In the genomic region with DNA sequence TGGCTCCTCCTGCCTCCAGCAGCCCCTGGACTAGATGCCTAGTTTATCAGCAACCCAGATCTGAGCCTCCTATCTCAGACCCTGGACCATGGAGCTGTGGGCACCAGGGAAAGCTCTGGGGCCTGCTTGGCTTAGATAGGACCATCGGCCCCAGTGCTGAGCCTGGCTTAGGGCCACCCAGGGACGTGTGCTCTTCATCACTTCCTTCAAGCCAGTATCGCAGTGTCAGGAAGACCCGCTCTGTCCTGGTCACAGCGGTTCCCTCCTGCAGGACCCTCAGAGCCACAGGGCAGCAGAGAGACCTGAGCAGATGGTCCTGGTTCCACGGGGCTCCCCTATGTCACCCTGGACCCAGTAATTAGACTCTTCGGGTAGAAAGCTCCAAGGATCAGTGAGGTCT, we compare ENCODE assay signal across 18 cellular contexts.
DNase-seq lines count a peak whose midpoint lies in the region; ATAC-seq and TF ChIP-seq lines count a peak whose summit lies in the region.
"Had no signal": no experiment of that assay in that cellular context is flagged by ENCODE, and none has a peak within 500 bp of the region (broad histone marks: within the 10 kb centered on the region; RNA-seq: fewer than 3 reads in every experiment).

No MANE protein-coding gene starts in this region.

- no peak overlapping the region for H3K9ac ChIP-seq in neuronal stem cell (ENCODE audit: low read depth, low read length, poor library complexity)

- H3K14ac ChIP-seq in neuronal stem cell (ENCODE audit: low read length) = no peak overlapping the region

- H3K9me3 ChIP-seq in neuronal stem cell (replicated peaks in 1 of 2; ENCODE audit: control insufficient read depth in 2 of 2, insufficient read depth in 1 of 2, low read depth in 1 of 2, low read length in 2 of 2) = peaks cover 0 to 3% of the 10 kb centered on the region in 2 donors
- H3K9me3 ChIP-seq: A549 had no signal

- peaks cover 4% of the 10 kb centered on the region for H3K27me3 Mint-ChIP-seq in activated T-cell treated with anti-CD3 and anti-CD28 coated beads, Interleukin-2, amount 50 U/mL, for 24 hours
- no peaks in the 10 kb centered on the region for H3K27me3 Mint-ChIP-seq in activated naive CD8-positive, alpha-beta T cell treated with anti-CD3 and anti-CD28 coated beads, Interleukin-2, amount 50 U/mL, for 24 hours
- H3K27me3 Mint-ChIP-seq: CD4-positive, alpha-beta T cell had no signal

- H3K4me1 Mint-ChIP-seq in activated T-cell treated with anti-CD3 and anti-CD28 coated beads, Interleukin-2, amount 50 U/mL, for 24 hours (ENCODE audit: low read depth) = peaks cover 7% of the 10 kb centered on the region
- H3K4me1 Mint-ChIP-seq in activated naive CD8-positive, alpha-beta T cell treated with anti-CD3 and anti-CD28 coated beads, Interleukin-2, amount 50 U/mL, for 24 hours = peaks cover 17% of the 10 kb centered on the region

- no peak overlapping the region for H2AFZ ChIP-seq in neuronal stem cell (ENCODE audit: low read length)
- H2AFZ ChIP-seq: GM23338 had no signal

- H3K18ac ChIP-seq in neuronal stem cell (ENCODE audit: low read length) = peak overlapping the region; percentile 69

- H3K36me3 ChIP-seq in H7 (replicated peaks; ENCODE audit: control insufficient read depth, insufficient read depth, low read length) = no peaks in the 10 kb centered on the region; the same call in 1 of the 2 replicates
- no peaks in the 10 kb centered on the region for H3K36me3 ChIP-seq in neuronal stem cell (replicated peaks in 1 of 2; ENCODE audit: control insufficient read depth in 2 of 2, insufficient read depth in 2 of 2, low read length in 2 of 2)

- no peaks in the 10 kb centered on the region for H3K9me3 Mint-ChIP-seq in activated T-cell treated with anti-CD3 and anti-CD28 coated beads, Interleukin-2, amount 50 U/mL, for 24 hours
- no peaks in the 10 kb centered on the region for H3K9me3 Mint-ChIP-seq in activated naive CD8-positive, alpha-beta T cell treated with anti-CD3 and anti-CD28 coated beads, Interleukin-2, amount 50 U/mL, for 24 hours
- H3K9me3 Mint-ChIP-seq: CD4-positive, alpha-beta T cell; GM23338; HFFc6 had no signal

- peak overlapping the region; percentile 76 for H2BK15ac ChIP-seq in neuronal stem cell (ENCODE audit: low read length)

- H3K27me3 ChIP-seq in H7 (ENCODE audit: control insufficient read depth, insufficient read depth, low read length) = no peaks in the 10 kb centered on the region
- peaks cover 0 to 42% (median 3%) of the 10 kb centered on the region in 3 experiments for H3K27me3 ChIP-seq in neuronal stem cell (ENCODE audit: control insufficient read depth in 3 of 3, insufficient read depth in 3 of 3, low read depth in 1 of 3, low read length in 3 of 3)

- H3K4me3 ChIP-seq in H7 (ENCODE audit: insufficient read depth, low read depth, low read length) = no peak overlapping the region
- no peak overlapping the region for H3K4me3 ChIP-seq in coronary artery
- H3K4me3 ChIP-seq in neuronal stem cell (ENCODE audit: low read length in 2 of 2) = no peak overlapping the region
- H3K4me3 ChIP-seq: A549, GM23338 had no signal

- no peak overlapping the region for H2BK12ac ChIP-seq in neuronal stem cell (ENCODE audit: low read length)

- H3K4me3 Mint-ChIP-seq in activated T-cell treated with anti-CD3 and anti-CD28 coated beads, Interleukin-2, amount 50 U/mL, for 24 hours = no peak overlapping the region
- no peak overlapping the region for H3K4me3 Mint-ChIP-seq in activated naive CD8-positive, alpha-beta T cell treated with anti-CD3 and anti-CD28 coated beads, Interleukin-2, amount 50 U/mL, for 24 hours
- H3K4me3 Mint-ChIP-seq: CD4-positive, alpha-beta T cell; GM23338; HFFc6 had no signal

- peaks cover 3 to 37% of the 10 kb centered on the region in 2 donors for H3K4me1 ChIP-seq in neuronal stem cell (ENCODE audit: control insufficient read depth in 2 of 2, insufficient read depth in 1 of 2, low read depth in 1 of 2, low read length in 2 of 2)

- WGBS in neuronal stem cell (ENCODE audit: extremely low coverage in 2 of 2, insufficient read length in 2 of 2, insufficient replicate concordance in 1 of 2), 2 donors = no CpG with 5 or more reads among the region's 7 CpGs

- no peak overlapping the region for H4K91ac ChIP-seq in neuronal stem cell (ENCODE audit: low read depth, low read length, poor library complexity)

- DNase-seq in activated T-cell treated with anti-CD3 and anti-CD28 coated beads, Interleukin-2, amount 50 U/mL, for 24 hours = peak; percentile 16
- DNase-seq in activated T-cell treated with anti-CD3 and anti-CD28 coated beads for 4 hours = no peak
- DNase-seq in H7 = peak; percentile 28
- DNase-seq in coronary artery (ENCODE audit: low spot score) = peak; percentile 54
- DNase-seq in neuronal stem cell (ENCODE audit: low spot score) = no peak
- no peak for DNase-seq in central memory CD4-positive, alpha-beta T cell
- DNase-seq in activated naive CD8-positive, alpha-beta T cell treated with anti-CD3 and anti-CD28 coated beads, Interleukin-2, amount 50 U/mL, for 24 hours = no peak
- DNase-seq: Calu3; CD4-positive, alpha-beta T cell; DND-41; GF-D8; HFFc6; NCI-H146; NCI-H226; NCI-H526 had no signal

- no peak overlapping the region for H3K23ac ChIP-seq in neuronal stem cell (ENCODE audit: low read depth, low read length, poor library complexity)

- no peak for TF ChIP-seq CTCF in coronary artery (IDR thresholded peaks at IDR 0.05)

- H3K36me3 Mint-ChIP-seq in activated T-cell treated with anti-CD3 and anti-CD28 coated beads, Interleukin-2, amount 50 U/mL, for 24 hours (ENCODE audit: low read depth) = no peaks in the 10 kb centered on the region
- no peaks in the 10 kb centered on the region for H3K36me3 Mint-ChIP-seq in activated naive CD8-positive, alpha-beta T cell treated with anti-CD3 and anti-CD28 coated beads, Interleukin-2, amount 50 U/mL, for 24 hours (ENCODE audit: low read depth)

- no peak overlapping the region for H2BK120ac ChIP-seq in neuronal stem cell (ENCODE audit: low read depth, low read length)

- H3K79me1 ChIP-seq in neuronal stem cell (ENCODE audit: low read depth, low read length) = peaks cover 4% of the 10 kb centered on the region

- H4K8ac ChIP-seq in neuronal stem cell (ENCODE audit: low read depth, low read length) = no peak overlapping the region

- H3K27ac ChIP-seq in coronary artery = no peak overlapping the region
- no peak overlapping the region for H3K27ac ChIP-seq in neuronal stem cell (replicated peaks; ENCODE audit: low read length)
- H3K27ac ChIP-seq: A549 had no signal

- no peak for ATAC-seq in SK-N-SH treated with all-trans-retinoic acid at 6 μM for 48 hours
- no peak for ATAC-seq in activated naive CD8-positive, alpha-beta T cell treated with anti-CD3 and anti-CD28 coated beads, Interleukin-2, amount 50 U/mL, for 24 hours
- ATAC-seq: A549, GM23338 had no signal

- no peak overlapping the region for H3K4me2 ChIP-seq in neuronal stem cell (ENCODE audit: insufficient read depth, low read length, poor library complexity, severe bottlenecking)
- H3K4me2 ChIP-seq: A549, GM23338 had no signal

- H2BK5ac ChIP-seq in neuronal stem cell (ENCODE audit: low read length) = no peak overlapping the region

- H3K4ac ChIP-seq in neuronal stem cell (ENCODE audit: low read length) = no peak overlapping the region

- peak overlapping the region; percentile 51 for H2AK5ac ChIP-seq in neuronal stem cell (ENCODE audit: low read depth, low read length)

- peak overlapping the region; percentile 44 for H3K27ac Mint-ChIP-seq in activated T-cell treated with anti-CD3 and anti-CD28 coated beads, Interleukin-2, amount 50 U/mL, for 24 hours
- H3K27ac Mint-ChIP-seq in activated naive CD8-positive, alpha-beta T cell treated with anti-CD3 and anti-CD28 coated beads, Interleukin-2, amount 50 U/mL, for 24 hours = no peak overlapping the region
- H3K27ac Mint-ChIP-seq: CD4-positive, alpha-beta T cell; GM23338; HFFc6 had no signal

TF ChIP-seq in SK-N-SH treated with all-trans-retinoic acid at 6 μM for 48 hours, 23 proteins besides CTCF, POLR2A, EP300 and RAD21:
- TF ChIP-seq, protein P1, sequence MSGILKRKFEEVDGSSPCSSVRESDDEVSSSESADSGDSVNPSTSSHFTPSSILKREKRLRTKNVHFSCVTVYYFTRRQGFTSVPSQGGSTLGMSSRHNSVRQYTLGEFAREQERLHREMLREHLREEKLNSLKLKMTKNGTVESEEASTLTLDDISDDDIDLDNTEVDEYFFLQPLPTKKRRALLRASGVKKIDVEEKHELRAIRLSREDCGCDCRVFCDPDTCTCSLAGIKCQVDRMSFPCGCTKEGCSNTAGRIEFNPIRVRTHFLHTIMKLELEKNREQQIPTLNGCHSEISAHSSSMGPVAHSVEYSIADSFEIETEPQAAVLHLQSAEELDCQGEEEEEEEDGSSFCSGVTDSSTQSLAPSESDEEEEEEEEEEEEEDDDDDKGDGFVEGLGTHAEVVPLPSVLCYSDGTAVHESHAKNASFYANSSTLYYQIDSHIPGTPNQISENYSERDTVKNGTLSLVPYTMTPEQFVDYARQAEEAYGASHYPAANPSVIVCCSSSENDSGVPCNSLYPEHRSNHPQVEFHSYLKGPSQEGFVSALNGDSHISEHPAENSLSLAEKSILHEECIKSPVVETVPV (CRISPR knock-in tag; IDR thresholded peaks at IDR 0.05) = no peak
- TF ChIP-seq ZC3H10 (CRISPR knock-in tag; IDR thresholded peaks at IDR 0.05) = no peak
- TF ChIP-seq GLIS3 (CRISPR knock-in tag; IDR thresholded peaks at IDR 0.05) = no peak
- TF ChIP-seq, protein P2, sequence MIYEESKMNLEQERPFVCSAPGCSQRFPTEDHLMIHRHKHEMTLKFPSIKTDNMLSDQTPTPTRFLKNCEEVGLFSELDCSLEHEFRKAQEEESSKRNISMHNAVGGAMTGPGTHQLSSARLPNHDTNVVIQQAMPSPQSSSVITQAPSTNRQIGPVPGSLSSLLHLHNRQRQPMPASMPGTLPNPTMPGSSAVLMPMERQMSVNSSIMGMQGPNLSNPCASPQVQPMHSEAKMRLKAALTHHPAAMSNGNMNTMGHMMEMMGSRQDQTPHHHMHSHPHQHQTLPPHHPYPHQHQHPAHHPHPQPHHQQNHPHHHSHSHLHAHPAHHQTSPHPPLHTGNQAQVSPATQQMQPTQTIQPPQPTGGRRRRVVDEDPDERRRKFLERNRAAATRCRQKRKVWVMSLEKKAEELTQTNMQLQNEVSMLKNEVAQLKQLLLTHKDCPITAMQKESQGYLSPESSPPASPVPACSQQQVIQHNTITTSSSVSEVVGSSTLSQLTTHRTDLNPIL (CRISPR knock-in tag; IDR thresholded peaks at IDR 0.05; ENCODE audit: low read depth) = no peak
- TF ChIP-seq ISL1 (CRISPR knock-in tag; IDR thresholded peaks at IDR 0.05) = no peak
- no peak for TF ChIP-seq RARB (CRISPR knock-in tag; IDR thresholded peaks at IDR 0.05)
- TF ChIP-seq PPARA (CRISPR knock-in tag; IDR thresholded peaks at IDR 0.05; ENCODE audit: borderline replicate concordance) = no peak
- TF ChIP-seq ZFP3 (CRISPR knock-in tag; IDR thresholded peaks at IDR 0.05) = no peak
- no peak for TF ChIP-seq ZNF8 (CRISPR knock-in tag; IDR thresholded peaks at IDR 0.05)

Comparison
In these comparisons a context has a peak if more than half of its experiments do, and no peak if none do; other contexts are left out.
1. DNase-seq: peak in activated T-cell treated with anti-CD3 and anti-CD28 coated beads, Interleukin-2, amount 50 U/mL, for 24 hours (single experiment), H7 (single experiment) and coronary artery (single experiment); none in activated T-cell treated with anti-CD3 and anti-CD28 coated beads for 4 hours (single experiment), neuronal stem cell (single experiment), central memory CD4-positive, alpha-beta T cell (single experiment) and activated naive CD8-positive, alpha-beta T cell treated with anti-CD3 and anti-CD28 coated beads, Interleukin-2, amount 50 U/mL, for 24 hours (single experiment).